10 cellular contexts compared by ENCODE assay signal in the genomic region with DNA sequence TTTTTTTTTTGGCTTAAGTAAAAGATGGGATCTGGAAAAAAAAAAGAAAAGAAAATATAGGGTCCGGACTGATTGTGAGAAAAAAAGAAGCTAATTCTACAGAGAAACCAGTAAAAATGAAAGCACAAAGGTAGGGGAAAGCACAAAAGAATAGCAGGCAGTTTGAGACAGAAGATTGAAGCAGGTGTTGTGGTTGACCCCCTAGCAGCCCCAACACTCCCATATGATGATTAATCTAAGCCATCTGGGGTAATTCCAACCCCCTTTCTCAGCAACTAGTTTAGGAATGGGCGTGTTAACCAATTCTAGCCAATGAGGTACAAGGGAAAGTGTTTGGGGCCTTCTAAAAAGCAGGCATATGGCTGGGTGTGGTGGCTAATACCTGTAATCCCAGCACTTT.
DNase-seq lines count a peak whose midpoint lies in the region; ATAC-seq and TF ChIP-seq lines count a peak whose summit lies in the region.
"Had no signal": no experiment of that assay in that cellular context is flagged by ENCODE, and none has a peak within 500 bp of the region (broad histone marks: within the 10 kb centered on the region; RNA-seq: fewer than 3 reads in every experiment).

No MANE protein-coding gene starts in this region.

- H3K4me1 Mint-ChIP-seq in activated CD4-positive, alpha-beta T cell treated with anti-CD3 and anti-CD28 coated beads for 36 hours: peaks cover 60% of the 10 kb centered on the region
- peaks cover 0 to 44% (median 7%) of the 10 kb centered on the region in 7 donors for H3K4me1 Mint-ChIP-seq in naive thymus-derived CD4-positive, alpha-beta T cell

- 84 to 92% (median 88%) methylated on average over 2 of the region's 2 CpGs for WGBS in heart left ventricle, 4 donors

- no peak overlapping the region for H3K4me3 Mint-ChIP-seq in activated CD4-positive, alpha-beta T cell treated with anti-CD3 and anti-CD28 coated beads for 36 hours
- peak overlapping the region in 1 of 10 donors; percentile 9 for H3K4me3 Mint-ChIP-seq in naive thymus-derived CD4-positive, alpha-beta T cell

- H3K27me3 ChIP-seq in naive thymus-derived CD4-positive, alpha-beta T cell (ENCODE audit: control insufficient read depth in 2 of 2, insufficient read depth in 2 of 2, low read length in 2 of 2): no peaks in the 10 kb centered on the region
- H3K27me3 ChIP-seq in heart left ventricle: no peaks in the 10 kb centered on the region
- no peaks in the 10 kb centered on the region for H3K27me3 ChIP-seq in vagina

- TF ChIP-seq POLR2A in heart left ventricle (IDR thresholded peaks at IDR 0.05) (no peak), vagina (IDR thresholded peaks at IDR 0.05) (no peak)

- H3K9me3 ChIP-seq in naive thymus-derived CD4-positive, alpha-beta T cell (ENCODE audit: control insufficient read depth in 2 of 3, low read length in 3 of 3): no peaks in the 10 kb centered on the region
- peaks cover 0 to 16% (median 5%) of the 10 kb centered on the region in 12 donors for H3K9me3 ChIP-seq in heart left ventricle
- no peaks in the 10 kb centered on the region for H3K9me3 ChIP-seq in vagina

- POLR2A ChIA-PET in activated CD4-positive, alpha-beta T cell treated with anti-CD3 and anti-CD28 coated beads for 36 hours (lab: Charles Lee): interaction anchor here (0.7 to 1.4 kb wide), 2 partner anchors 77 to 551 kb away, joined by 3 to 5 read pairs; partner anchors contain the start of gene MBD2
- POLR2A ChIA-PET in naive thymus-derived CD4-positive, alpha-beta T cell (lab: Charles Lee): no interaction called here

- intact Hi-C loops in activated CD4-positive, alpha-beta T cell treated with anti-CD3 and anti-CD28 coated beads for 36 hours (cut with DNase I, micrococcal nuclease): loop anchor here (5.0 to 10.0 kb wide), 2 partner anchors 210 to 567 kb away; partner anchors contain the start of genes C18orf54 (in 1 of the 2) and STARD6 (in 1 of the 2)
- intact Hi-C loops in naive thymus-derived CD4-positive, alpha-beta T cell (cut with micrococcal nuclease): loop anchor here in 1 of 2 donors (5.0 kb wide), 1 partner anchor 75 kb away; the partner anchor contains the start of gene MBD2
- intact Hi-C loops in heart left ventricle (cut with DNase I) (no loop called here), vagina (cut with DNase I) (no loop called here)

- CTCF ChIA-PET in activated CD4-positive, alpha-beta T cell treated with anti-CD3 and anti-CD28 coated beads for 36 hours (lab: Charles Lee): interaction anchor here (0.7 to 2.0 kb wide), 4 partner anchors 26 to 209 kb away, joined by 3 to 6 read pairs (median 4); partner anchors contain the start of gene POLI
- CTCF ChIA-PET in naive thymus-derived CD4-positive, alpha-beta T cell (lab: Charles Lee): no interaction called here

- DNase-seq in activated CD4-positive, alpha-beta T cell treated with anti-CD3 and anti-CD28 coated beads for 36 hours: peak; percentile 65
- no peak for DNase-seq in activated CD4-positive, alpha-beta T cell treated with anti-CD3 and anti-CD28 coated beads, Interleukin-2, amount 50 U/mL, for 1 hour
- DNase-seq in naive thymus-derived CD4-positive, alpha-beta T cell: peak in 1 of 9 donors; percentile 32
- no peak for DNase-seq in left lobe of liver (ENCODE audit: low spot score)
- no peak for DNase-seq in heart left ventricle
- DNase-seq in vagina (ENCODE audit: extremely low spot score in 2 of 2): no peak
- DNase-seq: activated gamma-delta T cell treated with Interleukin-2 at 50 U/mL for 16 hours, H7 had no signal

- H3K27ac Mint-ChIP-seq in activated CD4-positive, alpha-beta T cell treated with anti-CD3 and anti-CD28 coated beads for 36 hours: peak overlapping the region; percentile 94
- peak overlapping the region in 5 of 9 donors; percentile 13 to 67 (median 28) for H3K27ac Mint-ChIP-seq in naive thymus-derived CD4-positive, alpha-beta T cell

- peaks cover 23% of the 10 kb centered on the region for H3K36me3 Mint-ChIP-seq in activated CD4-positive, alpha-beta T cell treated with anti-CD3 and anti-CD28 coated beads for 36 hours (ENCODE audit: low read depth)
- H3K36me3 Mint-ChIP-seq in naive thymus-derived CD4-positive, alpha-beta T cell: peaks cover 6 to 42% (median 11%) of the 10 kb centered on the region in 5 donors

- H3K27ac ChIP-seq in naive thymus-derived CD4-positive, alpha-beta T cell (ENCODE audit: low read depth, low read length): no peak overlapping the region
- H3K27ac ChIP-seq in heart left ventricle (no peak overlapping the region), vagina (no peak overlapping the region)

- H3K4me1 ChIP-seq in naive thymus-derived CD4-positive, alpha-beta T cell (ENCODE audit: control insufficient read depth in 2 of 2, insufficient read depth in 2 of 2, low read length in 2 of 2): no peaks in the 10 kb centered on the region
- peaks cover 0 to 8% (median 0%) of the 10 kb centered on the region in 12 donors for H3K4me1 ChIP-seq in heart left ventricle
- peaks cover 22% of the 10 kb centered on the region for H3K4me1 ChIP-seq in vagina

- TF ChIP-seq CTCF in heart left ventricle (IDR thresholded peaks at IDR 0.05) (no peak), vagina (IDR thresholded peaks at IDR 0.05) (no peak)

- no peak overlapping the region for H3K4me3 ChIP-seq in naive thymus-derived CD4-positive, alpha-beta T cell (ENCODE audit: low read length)
- H3K4me3 ChIP-seq in heart left ventricle (no peak overlapping the region), vagina (no peak overlapping the region)

- H3K9me3 Mint-ChIP-seq in activated CD4-positive, alpha-beta T cell treated with anti-CD3 and anti-CD28 coated beads for 36 hours (ENCODE audit: low read depth): peaks cover 7% of the 10 kb centered on the region
- H3K9me3 Mint-ChIP-seq in naive thymus-derived CD4-positive, alpha-beta T cell: peaks cover 0 to 9% (median 4%) of the 10 kb centered on the region in 11 donors

- H3K36me3 ChIP-seq in naive thymus-derived CD4-positive, alpha-beta T cell (ENCODE audit: control insufficient read depth in 2 of 3, insufficient read depth in 3 of 3, low read length in 3 of 3): peaks cover 0 to 5% (median 0%) of the 10 kb centered on the region in 3 experiments
- H3K36me3 ChIP-seq in heart left ventricle (peaks cover 0 to 11% (median 6%) of the 10 kb centered on the region in 9 donors), vagina (peaks cover 0 to 5% of the 10 kb centered on the region in 2 donors)

- H3K27me3 Mint-ChIP-seq in activated CD4-positive, alpha-beta T cell treated with anti-CD3 and anti-CD28 coated beads for 36 hours: no peaks in the 10 kb centered on the region
- H3K27me3 Mint-ChIP-seq in naive thymus-derived CD4-positive, alpha-beta T cell: no peaks in the 10 kb centered on the region

- ATAC-seq in activated CD4-positive, alpha-beta T cell treated with anti-CD3 and anti-CD28 coated beads for 36 hours: peak; percentile 62
- ATAC-seq in GM21723 (IDR thresholded peaks at IDR 0.05; ENCODE audit: unreplicated experiment) (peak; percentile 80), HG03469 (IDR thresholded peaks at IDR 0.05; ENCODE audit: unreplicated experiment) (peak; percentile 57), left lobe of liver (no peak), heart left ventricle (no peak)
- ATAC-seq in naive thymus-derived CD4-positive, alpha-beta T cell: no peak

Comparison
In these comparisons a context has a peak if more than half of its experiments do, and no peak if none do; other contexts are left out.
1. ATAC-seq: peak in activated CD4-positive, alpha-beta T cell treated with anti-CD3 and anti-CD28 coated beads for 36 hours (single experiment), GM21723 (single experiment) and HG03469 (single experiment); none in naive thymus-derived CD4-positive, alpha-beta T cell (single experiment), left lobe of liver (single experiment) and heart left ventricle (0 of 4).
2. intact Hi-C loops: an anchor here in activated CD4-positive, alpha-beta T cell treated with anti-CD3 and anti-CD28 coated beads for 36 hours (5.0 to 10.0 kb wide); none called in heart left ventricle and vagina.